In genomic region chrX:12951590-12951965, GRCh38 we compare ENCODE assay signal across 12 cellular contexts. TPM values are rescaled to one million over a fixed set of nuclear protein-coding genes. Genes with fewer than 3 reads are reported as not detected.
A peak's percentile ranks its signal among the peaks of the same experiment; 100 is the strongest.
DNase-seq lines count a peak whose midpoint lies in the region; ATAC-seq, FAIRE-seq and TF ChIP-seq lines count a peak whose summit lies in the region.
"Had no signal": no experiment of that assay in that cellular context is flagged by ENCODE, and none has a peak within 500 bp of the region (broad histone marks: within the 10 kb centered on the region; RNA-seq: fewer than 3 reads in every experiment).

No MANE protein-coding gene starts in this region.

- H3K27ac Mint-ChIP-seq in activated CD8-positive, alpha-beta T cell treated with anti-CD3 and anti-CD28 coated beads, Interleukin-2, amount 10 ng/mL, durations not matched to agents 7 days and 5 days, result peak overlapping the region; percentile 92

- 88 to 94% methylated on average over 5 of the region's 5 CpGs for WGBS in pancreas, 2 donors

- H3K9ac ChIP-seq in BLaER1 (peak overlapping the region; percentile 47; the same call in 1 of the 2 replicates), mucosa of rectum (ENCODE audit: low read depth in 1 of 2, low read length in 2 of 2) (peak overlapping the region in 1 of 2 donors; percentile 9)

- ATAC-seq in activated CD8-positive, alpha-beta T cell treated with anti-CD3 and anti-CD28 coated beads, Interleukin-2, amount 10 ng/mL, durations not matched to agents 7 days and 5 days, result no peak
- ATAC-seq in pancreas, result no peak

- H3K27me3 Mint-ChIP-seq in activated CD8-positive, alpha-beta T cell treated with anti-CD3 and anti-CD28 coated beads, Interleukin-2, amount 10 ng/mL, durations not matched to agents 7 days and 5 days (ENCODE audit: low read depth), result no peaks in the 10 kb centered on the region

- peak overlapping the region; percentile 79 for H3K4me2 ChIP-seq in BLaER1

- peaks cover 6% of the 10 kb centered on the region for H3K36me3 Mint-ChIP-seq in activated CD8-positive, alpha-beta T cell treated with anti-CD3 and anti-CD28 coated beads, Interleukin-2, amount 10 ng/mL, durations not matched to agents 7 days and 5 days (ENCODE audit: low read depth)

- H3K36me3 ChIP-seq in BLaER1 (no peaks in the 10 kb centered on the region), mucosa of rectum (ENCODE audit: control insufficient read depth in 2 of 2, insufficient read depth in 2 of 2, low read length in 2 of 2) (no peaks in the 10 kb centered on the region), pancreas (no peaks in the 10 kb centered on the region)
- H3K36me3 ChIP-seq: heart left ventricle had no signal

- H3K27me3 ChIP-seq in BLaER1 (0 out of 2 replicates have a peak, but pooled peaks cover 3% of the 10 kb centered on the region), mucosa of rectum (ENCODE audit: control insufficient read depth in 2 of 2, insufficient read depth in 2 of 2, low read length in 2 of 2) (no peaks in the 10 kb centered on the region), pancreas (no peaks in the 10 kb centered on the region)

- H3K4me3 Mint-ChIP-seq in activated CD8-positive, alpha-beta T cell treated with anti-CD3 and anti-CD28 coated beads, Interleukin-2, amount 10 ng/mL, durations not matched to agents 7 days and 5 days, result peak overlapping the region; percentile 84

- H3K9me3 ChIP-seq in BLaER1 (no peaks in the 10 kb centered on the region), mucosa of rectum (ENCODE audit: control insufficient read depth in 2 of 2, low read length in 2 of 2) (no peaks in the 10 kb centered on the region), pancreas (no peaks in the 10 kb centered on the region)
- H3K9me3 ChIP-seq: Caco-2, heart left ventricle had no signal

- CTCF ChIA-PET in activated CD8-positive, alpha-beta T cell treated with anti-CD3 and anti-CD28 coated beads, Interleukin-2, amount 10 ng/mL, durations not matched to agents 7 days and 5 days (lab: Charles Lee), result interaction anchor here (0.8 to 15.9 kb wide), 9 partner anchors 9 to 539 kb away, joined by 3 to 406 read pairs (median 4); partner anchors contain the start of gene TMSB4X

- POLR2A ChIA-PET in activated CD8-positive, alpha-beta T cell treated with anti-CD3 and anti-CD28 coated beads, Interleukin-2, amount 10 ng/mL, durations not matched to agents 7 days and 5 days (lab: Charles Lee), result interaction anchor here (0.8 to 17.8 kb wide), 9 partner anchors 7 to 783 kb away, joined by 3 to 1048 read pairs (median 7); partner anchors contain the start of genes OFD1, TMSB4X and TRAPPC2

- no peaks in the 10 kb centered on the region for H3K9me3 Mint-ChIP-seq in activated CD8-positive, alpha-beta T cell treated with anti-CD3 and anti-CD28 coated beads, Interleukin-2, amount 10 ng/mL, durations not matched to agents 7 days and 5 days (ENCODE audit: insufficient read depth)

- peaks cover 96% of the 10 kb centered on the region for H3K4me1 ChIP-seq in BLaER1
- H3K4me1 ChIP-seq in mucosa of rectum (ENCODE audit: control insufficient read depth in 2 of 2, insufficient read depth in 2 of 2, low read length in 2 of 2), result peaks cover 19 to 39% of the 10 kb centered on the region in 2 donors
- peaks cover 9 to 21% (median 16%) of the 10 kb centered on the region in 3 donors for H3K4me1 ChIP-seq in pancreas

- intact Hi-C loops in pancreas (cut with DNase I), result loop anchor here in 2 of 3 donors (10.0 kb wide), 2 partner anchors 533 to 543 kb away; no protein-coding TSS in a partner anchor

- H3K4me1 Mint-ChIP-seq in activated CD8-positive, alpha-beta T cell treated with anti-CD3 and anti-CD28 coated beads, Interleukin-2, amount 10 ng/mL, durations not matched to agents 7 days and 5 days (ENCODE audit: low read depth), result peaks cover 77% of the 10 kb centered on the region

- FAIRE-seq in pancreas (lab: Jason Lieb, UNC), result no peak

- DNase-seq in GM12864 (ENCODE audit: low read depth) (no peak), pancreas (no peak), OCI-M2 (lab: John Stamatoyannopoulos, UW; ENCODE audit: unreplicated experiment) (no peak)
- no peak for DNase-seq in activated CD8-positive, alpha-beta T cell treated with anti-CD3 and anti-CD28 coated beads, Interleukin-2, amount 10 ng/mL, durations not matched to agents 7 days and 5 days
- DNase-seq in effector CD8-positive, alpha-beta T cell (lab: John Stamatoyannopoulos, UW), result no peak
- no peak for DNase-seq in stimulated activated CD4-positive, alpha-beta T cell treated with anti-CD3 and anti-CD28 coated beads, Interleukin-4, amount 100 ng/mL, for 24 hours
- DNase-seq: NCI-H446 had no signal

- peaks cover 29% of the 10 kb centered on the region for H4K20me1 ChIP-seq in BLaER1

- H3K27ac ChIP-seq in BLaER1, result peak overlapping the region; percentile 71
- H3K27ac ChIP-seq in mucosa of rectum (ENCODE audit: low read depth in 2 of 2, low read length in 2 of 2), result peak overlapping the region; percentile 52 to 76
- H3K27ac ChIP-seq in pancreas, result no peak overlapping the region
- H3K27ac ChIP-seq: RWPE1 had no signal

- no peak overlapping the region for H3K4me3 ChIP-seq in BLaER1
- H3K4me3 ChIP-seq in GM12864 (ENCODE audit: low read depth, low read length), result peak overlapping the region; percentile 48; the same call in 1 of the 2 replicates
- H3K4me3 ChIP-seq in mucosa of rectum (ENCODE audit: low read length in 2 of 2), result no peak overlapping the region
- no peak overlapping the region for H3K4me3 ChIP-seq in pancreas

- no peak for TF ChIP-seq CTCF in GM12864 (IDR thresholded peaks at IDR 0.05; ENCODE audit: low read depth, low read length, missing control alignments)
- TF ChIP-seq CTCF in pancreas (IDR thresholded peaks at IDR 0.05), result no peak

RNA-seq across cellular contexts. Expression of gene TMSB4X, which starts 23.3 kb away (rescaled TPM):
- total RNA-seq in activated CD8-positive, alpha-beta T cell treated with anti-CD3 and anti-CD28 coated beads, Interleukin-2, amount 10 ng/mL, durations not matched to agents 7 days and 5 days, result 1,000 to 10,000 TPM; 8,800 to 8,961 TPM
- total RNA-seq in pancreas, result 1,000 to 10,000 TPM in 2 of 6 donors, 100 to 1,000 TPM in 4; 460 to 1,697 (median 685) TPM
- polyA plus RNA-seq in pancreas, result 1,000 to 10,000 TPM; 2,074 to 2,276 TPM

RNA-seq across cellular contexts. Expression of gene TLR8, which starts 45.2 kb away (rescaled TPM):
- total RNA-seq in activated CD8-positive, alpha-beta T cell treated with anti-CD3 and anti-CD28 coated beads, Interleukin-2, amount 10 ng/mL, durations not matched to agents 7 days and 5 days, result not detected
- 1 to 10 TPM in 2 of 6 donors, under 1 TPM in 4; 0.05 to 2.0 (median 0.47) TPM for total RNA-seq in pancreas
- under 1 TPM; 0.04 to 0.05 TPM for polyA plus RNA-seq in pancreas
- total RNA-seq: Caco-2 had no signal

Comparison
In these comparisons a context has a peak if more than half of its experiments do, and no peak if none do; other contexts are left out.
1. H3K27ac ChIP-seq: peak in BLaER1 (single experiment) and mucosa of rectum (2 of 2); none in pancreas (0 of 4).
2. RNA of gene TMSB4X, which starts 23.3 kb away (total RNA-seq): 8,800 to 8,961 TPM in activated CD8-positive, alpha-beta T cell treated with anti-CD3 and anti-CD28 coated beads, Interleukin-2, amount 10 ng/mL, durations not matched to agents 7 days and 5 days; 460 to 1,697 TPM in pancreas; every median in the first group is over 4 times any median in the second.